In the genomic region with DNA sequence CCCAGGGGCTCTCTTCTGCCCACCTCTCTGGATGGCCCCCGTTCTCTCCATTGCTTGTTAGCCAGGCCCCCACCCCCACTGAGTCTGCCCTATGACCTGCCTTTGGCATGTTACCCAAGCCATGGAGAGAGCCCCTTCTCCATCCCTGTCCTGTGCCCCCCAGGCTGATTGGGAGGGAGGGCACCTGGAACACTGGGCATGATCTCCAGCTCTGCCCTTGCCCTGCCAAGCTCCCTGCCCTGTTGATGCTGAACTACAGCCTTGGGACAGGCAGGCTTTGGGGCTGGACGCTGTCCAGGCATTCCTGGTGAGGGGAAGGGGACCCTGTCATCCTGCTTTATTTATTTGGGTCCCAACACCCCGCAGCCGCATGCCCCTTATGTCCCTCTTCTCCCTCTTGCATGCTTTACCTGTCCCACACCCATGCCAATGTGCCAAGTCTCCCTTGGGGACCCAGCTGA, we compare ENCODE assay signal across 1 cellular context.
TF ChIP-seq lines count a peak whose summit lies in the region.

No MANE protein-coding gene starts in this region.

TF ChIP-seq in HepG2, 621 proteins besides CTCF, POLR2A, EP300 and RAD21:
- no peak for TF ChIP-seq GLI4 (CRISPR knock-in tag; IDR thresholded peaks at IDR 0.05; ENCODE audit: borderline replicate concordance)
- TF ChIP-seq ZMYM4 (CRISPR knock-in tag; IDR thresholded peaks at IDR 0.05) = no peak
- no peak for TF ChIP-seq ZMYM2 (CRISPR knock-in tag; IDR thresholded peaks at IDR 0.05)
- no peak for TF ChIP-seq ZNF382 (CRISPR knock-in tag; IDR thresholded peaks at IDR 0.05; ENCODE audit: borderline replicate concordance)
- TF ChIP-seq ZNF773 (CRISPR knock-in tag; IDR thresholded peaks at IDR 0.05; ENCODE audit: borderline replicate concordance) = no peak
